ENCODE assay signal across 19 cellular contexts in the genomic region with DNA sequence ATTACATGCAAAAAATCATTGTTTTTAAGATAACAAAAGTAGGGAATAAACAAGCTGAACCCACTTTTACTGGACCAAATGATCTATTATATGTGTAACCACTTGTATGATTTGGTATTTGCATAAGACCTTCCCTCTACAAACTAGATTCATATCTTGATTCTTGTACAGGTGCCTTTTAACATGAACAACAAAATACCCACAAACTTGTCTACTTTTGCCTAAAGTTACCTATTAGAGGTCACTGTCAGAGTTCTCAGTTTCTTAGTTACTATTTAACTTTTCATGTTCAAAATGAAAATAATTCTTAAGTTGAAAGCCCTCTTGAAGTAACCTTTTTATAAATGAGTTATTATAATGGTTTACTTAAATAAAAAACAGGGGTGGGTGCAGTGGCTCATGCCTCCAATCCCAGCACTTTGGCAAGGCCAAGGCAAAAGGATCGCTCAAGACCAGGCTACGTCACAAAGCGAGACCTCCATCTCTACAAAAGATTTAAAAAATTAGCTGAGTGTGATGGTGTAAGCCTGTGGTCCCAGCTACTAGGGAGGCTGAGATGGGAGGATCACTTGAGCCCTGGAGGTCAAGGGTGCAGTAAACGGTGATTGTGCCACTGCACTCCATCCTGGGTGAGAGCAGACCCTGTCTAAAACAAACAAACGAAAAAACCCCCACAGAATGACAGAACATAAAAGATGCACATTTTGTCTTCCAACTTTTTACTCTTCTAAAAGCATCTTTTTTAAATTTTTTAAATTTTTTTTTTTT.
DNase-seq lines count a peak whose midpoint lies in the region; ATAC-seq lines count a peak whose summit lies in the region.
"Had no signal": no experiment of that assay in that cellular context is flagged by ENCODE, and none has a peak within 500 bp of the region (broad histone marks: within the 10 kb centered on the region; RNA-seq: fewer than 3 reads in every experiment).

No MANE protein-coding gene starts in this region.

- no peak overlapping the region for H3K27ac Mint-ChIP-seq in stimulated activated naive B cell treated with anti-CD40 and anti-IgM and Interleukin-4, amounts not matched to agents 10 μg/mL and 1 μg/mL and 100 μg/mL, for 72 hours
- H3K27ac Mint-ChIP-seq: GM23338 had no signal

- ATAC-seq in GM19395 (IDR thresholded peaks at IDR 0.05; ENCODE audit: unreplicated experiment) = peak; percentile 74
- peak; percentile 51 for ATAC-seq in HG02642 (IDR thresholded peaks at IDR 0.05; ENCODE audit: poor library complexity, unreplicated experiment)
- ATAC-seq in HG03378 (IDR thresholded peaks at IDR 0.05; ENCODE audit: unreplicated experiment) = peak; percentile 69
- ATAC-seq in stimulated activated naive B cell treated with anti-CD40 and anti-IgM and Interleukin-4, amounts not matched to agents 10 μg/mL and 1 μg/mL and 100 μg/mL, for 72 hours (replicated peaks) = peak; percentile 18 to 31
- ATAC-seq in GM21825 (IDR thresholded peaks at IDR 0.05; ENCODE audit: unreplicated experiment) = no peak
- ATAC-seq in HG03280 (IDR thresholded peaks at IDR 0.05; ENCODE audit: unreplicated experiment) = no peak
- ATAC-seq: GM23338 had no signal

- H3K9me3 Mint-ChIP-seq in stimulated activated naive B cell treated with anti-CD40 and anti-IgM and Interleukin-4, amounts not matched to agents 10 μg/mL and 1 μg/mL and 100 μg/mL, for 72 hours = no peaks in the 10 kb centered on the region
- H3K9me3 Mint-ChIP-seq: CD4-positive, alpha-beta memory T cell; GM23338 had no signal

- DNase-seq in stimulated activated naive B cell treated with anti-CD40 and anti-IgM and Interleukin-4, amounts not matched to agents 10 μg/mL and 1 μg/mL and 100 μg/mL, for 72 hours = no peak
- DNase-seq in NCI-H2107 (lab: John Stamatoyannopoulos, UW) = no peak
- DNase-seq: BE2C; CD4-positive, alpha-beta memory T cell; DND-41; GDM1; Kasumi-1; NCI-H1417; NCI-H2029; NCI-H510A; NCI-H82; SIG-M5; T-helper 2 cell had no signal

- peaks cover 34 to 75% of the 10 kb centered on the region in 2 donors for H3K36me3 Mint-ChIP-seq in stimulated activated naive B cell treated with anti-CD40 and anti-IgM and Interleukin-4, amounts not matched to agents 10 μg/mL and 1 μg/mL and 100 μg/mL, for 72 hours

- H3K4me3 Mint-ChIP-seq in stimulated activated naive B cell treated with anti-CD40 and anti-IgM and Interleukin-4, amounts not matched to agents 10 μg/mL and 1 μg/mL and 100 μg/mL, for 72 hours = no peak overlapping the region
- H3K4me3 Mint-ChIP-seq: CD4-positive, alpha-beta memory T cell; GM23338 had no signal

- no peaks in the 10 kb centered on the region for H3K27me3 Mint-ChIP-seq in stimulated activated naive B cell treated with anti-CD40 and anti-IgM and Interleukin-4, amounts not matched to agents 10 μg/mL and 1 μg/mL and 100 μg/mL, for 72 hours
- H3K27me3 Mint-ChIP-seq: CD4-positive, alpha-beta memory T cell had no signal

- H3K4me1 Mint-ChIP-seq in stimulated activated naive B cell treated with anti-CD40 and anti-IgM and Interleukin-4, amounts not matched to agents 10 μg/mL and 1 μg/mL and 100 μg/mL, for 72 hours = peaks cover 13 to 22% of the 10 kb centered on the region in 2 donors
- H3K4me1 Mint-ChIP-seq: GM23338 had no signal

Comparison
In these comparisons a context has a peak if more than half of its experiments do, and no peak if none do; other contexts are left out.
1. ATAC-seq: peak in GM19395 (single experiment), HG02642 (single experiment), HG03378 (single experiment) and stimulated activated naive B cell treated with anti-CD40 and anti-IgM and Interleukin-4, amounts not matched to agents 10 μg/mL and 1 μg/mL and 100 μg/mL, for 72 hours (2 of 2); none in GM21825 (single experiment) and HG03280 (single experiment).